ENCODE assay signal across 8 cellular contexts in the genomic region with DNA sequence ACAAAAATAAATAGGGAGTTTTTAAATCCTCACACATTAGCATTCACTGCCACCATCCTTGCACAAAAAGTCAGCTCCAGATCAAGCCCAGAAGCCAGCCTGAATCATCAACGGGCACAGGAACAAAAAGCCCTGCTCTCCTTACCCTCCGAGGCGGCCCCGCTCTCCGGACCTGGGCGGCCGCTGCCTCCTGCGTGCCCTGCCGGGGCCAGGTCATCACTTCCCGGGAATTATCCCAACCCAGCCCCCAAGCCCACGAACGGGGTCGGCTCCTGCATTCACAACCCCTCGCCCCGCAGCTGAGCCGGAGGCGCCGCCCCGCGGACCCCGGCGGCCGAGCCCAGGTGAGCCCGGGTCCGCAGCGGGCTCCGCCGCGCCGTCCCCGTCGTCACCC. TPM values are rescaled to one million over a fixed set of nuclear protein-coding genes. Genes with fewer than 3 reads are reported as not detected.
DNase-seq lines count a peak whose midpoint lies in the region; ATAC-seq and TF ChIP-seq lines count a peak whose summit lies in the region.

No MANE protein-coding gene starts in this region.

- H3K9me3 ChIP-seq in sigmoid colon, result no peaks in the 10 kb centered on the region

- no peaks in the 10 kb centered on the region for H3K27me3 ChIP-seq in sigmoid colon

- 1% methylated on average over 32 of the region's 32 CpGs for WGBS in sigmoid colon, 2 donors

- peaks cover 17 to 32% (median 29%) of the 10 kb centered on the region in 4 donors for H3K36me3 ChIP-seq in sigmoid colon

- DNase-seq in NCI-H748 (lab: John Stamatoyannopoulos, UW; ENCODE audit: unreplicated experiment), result peak; percentile 35
- DNase-seq in NCI-H748 treated with DMSO at 0.1 percent for 48 hours (lab: John Stamatoyannopoulos, UW), result no peak
- DNase-seq in foreskin fibroblast, result peak in 1 of 2 donors; percentile 65
- no peak for DNase-seq in sigmoid colon
- DNase-seq in NCI-H2196 treated with DMSO at 0.1 percent for 48 hours (lab: John Stamatoyannopoulos, UW; ENCODE audit: unreplicated experiment), result no peak
- no peak for DNase-seq in EL

- no peak for TF ChIP-seq POLR2A in sigmoid colon (IDR thresholded peaks at IDR 0.05)

- H3K4me1 ChIP-seq in sigmoid colon, result peaks cover 0 to 42% (median 32%) of the 10 kb centered on the region in 4 donors

- TF ChIP-seq EP300 in sigmoid colon (IDR thresholded peaks at IDR 0.05), result no peak

- peak overlapping the region; percentile 89 for H3K27ac ChIP-seq in VCaP
- peak overlapping the region; percentile 99 to 100 (median 100) for H3K27ac ChIP-seq in sigmoid colon

- ATAC-seq in HG03460 (IDR thresholded peaks at IDR 0.05; ENCODE audit: unreplicated experiment), result no peak

- no peak for TF ChIP-seq CTCF in VCaP (conservative IDR thresholded peaks at IDR 0.05)
- no peak for TF ChIP-seq CTCF in foreskin fibroblast (IDR thresholded peaks at IDR 0.05; ENCODE audit: low read depth, low read length)
- no peak for TF ChIP-seq CTCF in sigmoid colon (IDR thresholded peaks at IDR 0.05)

- H3K4me3 ChIP-seq in foreskin fibroblast (ENCODE audit: low read depth in 1 of 2, low read length in 2 of 2) (peak overlapping the region; percentile 75 to 94), sigmoid colon (peak overlapping the region; percentile 93 to 98 (median 96))

- intact Hi-C loops in sigmoid colon (cut with DNase I), result no loop called here

RNA-seq across cellular contexts. Expression of gene DNAJB1, which starts 0.8 kb away (rescaled TPM):
- 10 to 100 TPM; 44.6 to 69.3 (median 51.9) TPM for total RNA-seq in sigmoid colon
- polyA plus RNA-seq in sigmoid colon, result 100 to 1,000 TPM in 1 of 3 donors, 10 to 100 TPM in 2; 70.9 to 118 (median 77.6) TPM

RNA-seq across cellular contexts. Expression of gene TECR, which starts 12.0 kb away (rescaled TPM):
- total RNA-seq in sigmoid colon, result 10 to 100 TPM; 20.6 to 34.2 (median 30.0) TPM
- 100 to 1,000 TPM in 1 of 3 donors, 10 to 100 TPM in 2; 32.4 to 139 (median 37.2) TPM for polyA plus RNA-seq in sigmoid colon

RNA-seq across cellular contexts. Expression of gene GIPC1, which starts 21.5 kb away (rescaled TPM):
- total RNA-seq in sigmoid colon, result 10 to 100 TPM; 65.1 to 97.7 (median 68.5) TPM
- 100 to 1,000 TPM; 344 to 378 (median 351) TPM for polyA plus RNA-seq in sigmoid colon

RNA-seq across cellular contexts. Expression of gene PTGER1, which starts 42.3 kb away (rescaled TPM):
- under 1 TPM in 2 of 4 donors, not detected in 2; 0.54 to 0.71 TPM for total RNA-seq in sigmoid colon
- polyA plus RNA-seq in sigmoid colon, result under 1 TPM in 1 of 3 donors, not detected in 2; 0.67 TPM

RNA-seq across cellular contexts. Expression of gene NDUFB7, which starts 54.4 kb away (rescaled TPM):
- total RNA-seq in sigmoid colon, result 100 to 1,000 TPM; 475 to 652 (median 564) TPM
- 100 to 1,000 TPM; 601 to 853 (median 808) TPM for polyA plus RNA-seq in sigmoid colon
